ENCODE assay signal across 16 cellular contexts in the genomic region with DNA sequence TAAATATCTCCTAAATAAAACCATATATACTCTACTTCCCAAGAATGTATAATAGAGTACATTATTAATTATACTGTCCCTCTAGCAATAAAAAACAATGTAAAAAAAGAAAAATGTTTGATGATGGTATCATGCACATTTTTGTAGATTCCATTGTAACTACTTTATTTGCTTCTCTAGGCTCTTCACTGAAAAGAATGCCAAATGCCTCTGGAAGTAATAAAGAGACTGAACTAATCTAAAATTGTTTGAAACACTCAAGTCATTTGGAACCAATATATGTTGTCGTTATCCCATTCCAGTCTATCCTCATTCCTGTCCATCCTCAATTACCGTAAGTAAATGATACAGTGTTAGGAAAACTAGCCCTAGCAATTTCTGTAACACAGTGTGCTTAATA.
"Had no signal": no experiment of that assay in that cellular context is flagged by ENCODE, and none has a peak within 500 bp of the region (broad histone marks: within the 10 kb centered on the region; RNA-seq: fewer than 3 reads in every experiment).

No MANE protein-coding gene starts in this region.

- H3K27ac ChIP-seq: SJSA1, SK-N-MC had no signal

- DNase-seq: Karpas-422, KG1, MM.1S, NCI-H1092 treated with DMSO at 0.1 percent for 48 hours, NCI-H1436, NCI-H187, NCI-H2029 treated with DMSO at 0.1 percent for 48 hours, NCI-H2227 treated with DMSO at 0.1 percent for 48 hours, NCI-H524, NCI-H526 treated with DMSO at 0.1 percent for 48 hours, NCI-H748 treated with DMSO at 0.1 percent for 48 hours, Right ventricle myocardium superior, RPMI8226, SIG-M5 had no signal

- H3K9me3 ChIP-seq: SJSA1 had no signal

- H3K36me3 ChIP-seq: SJSA1 had no signal

- H3K4me3 ChIP-seq: SJSA1, SK-N-MC had no signal

- H3K27me3 ChIP-seq: SJSA1 had no signal
